Comparison of ENCODE assay signal across 8 cellular contexts in the genomic region with DNA sequence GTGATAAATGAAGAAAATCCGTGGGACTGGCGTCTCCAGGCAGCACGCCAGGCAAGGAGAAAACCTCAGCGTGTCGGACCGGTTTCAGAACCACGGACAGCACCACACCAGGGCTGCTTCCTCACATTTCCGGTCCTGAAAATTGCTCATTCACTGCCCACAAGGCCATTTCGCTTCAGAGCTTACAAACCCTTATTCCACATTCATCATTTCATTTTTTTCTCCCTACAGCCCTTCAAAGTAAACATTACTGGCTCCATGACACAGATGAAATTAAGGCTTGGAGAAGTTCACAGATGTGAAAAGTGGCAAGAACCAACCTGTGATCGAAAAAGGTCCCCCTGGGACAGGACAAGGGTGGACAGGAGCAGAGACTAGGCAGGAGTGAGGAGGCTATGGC. TPM values are rescaled to one million over a fixed set of nuclear protein-coding genes. Genes with fewer than 3 reads are reported as not detected.
DNase-seq lines count a peak whose midpoint lies in the region; ATAC-seq and TF ChIP-seq lines count a peak whose summit lies in the region.

No MANE protein-coding gene starts in this region.

- 6 to 7% methylated on average over 10 of the region's 10 CpGs for WGBS in GM23248 (ENCODE audit: low coverage in 1 of 2, low lambda C conversion rate in 2 of 2, missing lambda C conversion rate in 2 of 2), 2 experiments

- H3K4me2 ChIP-seq in GM23248 (ENCODE audit: unreplicated experiment) = no peak overlapping the region

- no peaks in the 10 kb centered on the region for H4K20me1 ChIP-seq in GM23248 (ENCODE audit: insufficient read depth)

- TF ChIP-seq CTCF in WERI-Rb-1 (IDR thresholded peaks at IDR 0.05; ENCODE audit: low read depth, low read length) = no peak

- H3K4me3 ChIP-seq in GM23248 = no peak overlapping the region
- H3K4me3 ChIP-seq in WERI-Rb-1 (ENCODE audit: low read depth, low read length) = no peak overlapping the region

- no peaks in the 10 kb centered on the region for H3K9me2 ChIP-seq in GM23248 (ENCODE audit: insufficient read depth)

- 0 out of 2 replicates have a peak, but pooled peaks cover 4% of the 10 kb centered on the region for H3F3A ChIP-seq in GM23248 (ENCODE audit: insufficient read depth)

- DNase-seq in GM23248 (peak; percentile 94), OCI-M2 (lab: John Stamatoyannopoulos, UW; ENCODE audit: unreplicated experiment) (peak; percentile 8), amniotic epithelial cell (ENCODE audit: low read depth) (peak; percentile 89), hippocampal formation (lab: John Stamatoyannopoulos, UW) (peak; percentile 24 to 28), WERI-Rb-1 (no peak), cerebellar nuclear complex (lab: John Stamatoyannopoulos, UW) (no peak)
- DNase-seq in stimulated activated CD4-positive, alpha-beta T cell treated with anti-CD3 and anti-CD28 coated beads, Interleukin-4, amount 100 ng/mL, for 1 hour = peak; percentile 39

- H3K27me3 ChIP-seq in GM23248 (replicated peaks; ENCODE audit: insufficient read depth) (no peaks in the 10 kb centered on the region), WERI-Rb-1 (ENCODE audit: insufficient read depth, low read depth, severe bottlenecking) (no peaks in the 10 kb centered on the region)

- H3K9ac ChIP-seq in GM23248 = no peak overlapping the region

- no peak for ATAC-seq in GM19395 (IDR thresholded peaks at IDR 0.05; ENCODE audit: unreplicated experiment)

- no peak overlapping the region for H3K27ac ChIP-seq in GM23248
- H3K27ac ChIP-seq in WERI-Rb-1 = no peak overlapping the region

- peaks cover 19% of the 10 kb centered on the region for H3K4me1 ChIP-seq in GM23248 (ENCODE audit: insufficient read depth)

- H3K79me2 ChIP-seq in GM23248 (ENCODE audit: insufficient read depth) = no peaks in the 10 kb centered on the region

- H2AFZ ChIP-seq in GM23248 = no peak overlapping the region

- in situ Hi-C loops in GM23248 (cut with MboI) = no loop called here

- no peaks in the 10 kb centered on the region for H3K36me3 ChIP-seq in GM23248 (ENCODE audit: low read depth)
- H3K36me3 ChIP-seq in WERI-Rb-1 = peaks cover 28% of the 10 kb centered on the region

- no peaks in the 10 kb centered on the region for H3K9me3 ChIP-seq in GM23248 (ENCODE audit: low read depth)
- no peaks in the 10 kb centered on the region for H3K9me3 ChIP-seq in WERI-Rb-1 (ENCODE audit: severe bottlenecking)

RNA-seq across cellular contexts. Expression of a gene that starts 1.5 kb away (rescaled TPM):
- 4.3 and 4.8 TPM in 2 replicates for total RNA-seq in GM23248 (2014; rRNA removed; shearing (Covaris generic))
- 1.2 and 1.3 TPM in 2 replicates for polyA plus RNA-seq in GM23248 (2016; fragmentation: Nextera tagmentation; extraction: Ambion mirVana)

RNA-seq across cellular contexts. Expression of a gene that starts 18.9 kb away (rescaled TPM):
- not detected in 2 replicates for total RNA-seq in GM23248 (2014; rRNA removed; shearing (Covaris generic))
- not detected in 2 replicates for polyA plus RNA-seq in GM23248 (2016; fragmentation: Nextera tagmentation; extraction: Ambion mirVana)

RNA-seq across cellular contexts. Expression of a gene that starts 19.0 kb away (rescaled TPM):
- not detected in 2 replicates for total RNA-seq in GM23248 (2014; rRNA removed; shearing (Covaris generic))
- polyA plus RNA-seq in GM23248 (2016; fragmentation: Nextera tagmentation; extraction: Ambion mirVana) = not detected in 2 replicates

RNA-seq across cellular contexts. Expression of a gene that starts 35.8 kb away (rescaled TPM):
- total RNA-seq in GM23248 (2014; rRNA removed; shearing (Covaris generic)) = 41.2 and 42.2 TPM in 2 replicates
- polyA plus RNA-seq in GM23248 (2016; fragmentation: Nextera tagmentation; extraction: Ambion mirVana) = 29.9 and 30.0 TPM in 2 replicates

Comparison
In these comparisons a context has a peak if more than half of its experiments do, and no peak if none do; other contexts are left out.
1. DNase-seq: peak in GM23248 (single experiment), OCI-M2 (single experiment), amniotic epithelial cell (single experiment), hippocampal formation (2 of 2) and stimulated activated CD4-positive, alpha-beta T cell treated with anti-CD3 and anti-CD28 coated beads, Interleukin-4, amount 100 ng/mL, for 1 hour (single experiment); none in WERI-Rb-1 (single experiment) and cerebellar nuclear complex (0 of 2).